28 cellular contexts compared by ENCODE assay signal in the genomic region with DNA sequence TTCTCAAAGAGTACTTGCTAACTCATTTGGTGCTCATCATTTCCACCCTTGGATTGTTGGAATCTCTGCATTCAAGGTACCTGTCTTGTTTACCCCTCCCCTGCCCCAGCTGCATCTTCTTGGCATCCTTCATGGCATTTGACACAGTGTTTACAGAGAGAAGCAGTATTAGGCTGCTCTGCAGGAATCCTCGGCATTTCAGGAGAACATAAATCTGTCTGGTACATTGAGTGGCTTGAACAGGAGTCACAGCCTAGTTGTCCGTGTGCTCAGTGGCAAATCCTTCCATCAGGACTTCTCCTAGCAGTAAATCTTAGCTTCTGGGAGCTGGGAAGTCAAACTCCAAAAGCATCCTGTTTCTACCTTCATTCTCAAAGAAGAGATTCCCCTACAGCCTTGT.
"Had no signal": no experiment of that assay in that cellular context is flagged by ENCODE, and none has a peak within 500 bp of the region (broad histone marks: within the 10 kb centered on the region; RNA-seq: fewer than 3 reads in every experiment).

No MANE protein-coding gene starts in this region.

- ATAC-seq: activated CD4-positive, CD25-positive, alpha-beta regulatory T cell treated with anti-CD3 and anti-CD28 coated beads, Interleukin-2, amount 50 U/mL, for 24 hours; activated CD8-positive, alpha-beta memory T cell treated with anti-CD3 and anti-CD28 coated beads, Interleukin-2, amount 10 ng/mL, durations not matched to agents 7 days and 5 days; activated CD8-positive, alpha-beta T cell treated with anti-CD3 and anti-CD28 coated beads, Interleukin-2, amount 10 ng/mL, durations not matched to agents 7 days and 5 days; activated naive CD4-positive, alpha-beta T cell treated with anti-CD3 and anti-CD28 coated beads, Interleukin-2, amount 50 U/mL, for 72 hours; gastroesophageal sphincter; T-cell had no signal

- H3K9me3 ChIP-seq: ascending aorta, breast epithelium, colonic mucosa, esophagus squamous epithelium, gastroesophageal sphincter had no signal

- H3K4me3 ChIP-seq: ascending aorta, breast epithelium, cardiac muscle cell, colonic mucosa, esophagus squamous epithelium, gastroesophageal sphincter had no signal

- H3K27ac ChIP-seq: ascending aorta, breast epithelium, cardiac muscle cell, colonic mucosa, epithelial cell of prostate, esophagus squamous epithelium, gastroesophageal sphincter, WERI-Rb-1 had no signal

- H3K27me3 ChIP-seq: ascending aorta, breast epithelium, cardiac muscle cell, colonic mucosa, esophagus squamous epithelium, gastroesophageal sphincter had no signal

- DNase-seq: activated B cell treated with CpG ODN at 0.5 μM for 24 hours; activated CD4-positive, alpha-beta memory T cell treated with anti-CD3 and anti-CD28 coated beads for 36 hours; activated CD4-positive, alpha-beta T cell treated with anti-CD3 and anti-CD28 coated beads for 48 hours; activated CD8-positive, alpha-beta memory T cell treated with anti-CD3 and anti-CD28 coated beads, Interleukin-2, amount 10 ng/mL, durations not matched to agents 7 days and 5 days; activated CD8-positive, alpha-beta memory T cell treated with anti-CD3 and anti-CD28 coated beads, Interleukin-2, amount 50 U/mL, for 4 hours; activated CD8-positive, alpha-beta T cell treated with anti-CD3 and anti-CD28 coated beads, Interleukin-2, amount 10 ng/mL, durations not matched to agents 7 days and 5 days; activated gamma-delta T cell; activated naive CD4-positive, alpha-beta T cell; activated naive CD4-positive, alpha-beta T cell treated with anti-CD3 and anti-CD28 coated beads, Interleukin-2, amount 10 ng/mL, durations not matched to agents 7 days and 5 days; activated naive CD8-positive, alpha-beta T cell treated with anti-CD3 and anti-CD28 coated beads, Interleukin-2, amount 10 ng/mL, durations not matched to agents 7 days and 5 days; activated T-cell treated with anti-CD3 and anti-CD28 coated beads, Interleukin-2, amount 50 U/mL, for 1 hour; activated T-cell treated with anti-CD3 and anti-CD28 coated beads, Interleukin-2, amount 50 U/mL, for 48 hours; central memory CD4-positive, alpha-beta T cell; cerebellar nuclear complex; colonic mucosa; effector CD8-positive, alpha-beta T cell; esophagus squamous epithelium; foreskin melanocyte; T-cell; T1000; WERI-Rb-1 had no signal

- H3K36me3 ChIP-seq: ascending aorta, breast epithelium, cardiac muscle cell, colonic mucosa, esophagus squamous epithelium, gastroesophageal sphincter, WERI-Rb-1 had no signal

- H3K4me1 ChIP-seq: ascending aorta, breast epithelium, colonic mucosa had no signal
